In genomic region chr13:28658539-28658795, GRCh38 we compare ENCODE assay signal across 8 cellular contexts. TPM values are rescaled to one million over a fixed set of nuclear protein-coding genes. Genes with fewer than 3 reads are reported as not detected.
DNase-seq lines count a peak whose midpoint lies in the region; ATAC-seq, FAIRE-seq and TF ChIP-seq lines count a peak whose summit lies in the region.

No MANE protein-coding gene starts in this region.

- intact Hi-C loops in activated naive CD4-positive, alpha-beta T cell treated with anti-CD3 and anti-CD28 coated beads for 36 hours (cut with micrococcal nuclease) = loop anchor here (5.0 to 10.0 kb wide), 3 partner anchors 936 to 1234 kb away; partner anchors contain the start of genes GTF3A, LNX2, POLR1D and SLC7A1
- intact Hi-C loops in thyroid gland (cut with DNase I) = no loop called here

- H3K4me3 ChIP-seq in astrocyte (ENCODE audit: insufficient read depth, low read depth, low read length) = peak overlapping the region; percentile 99
- peak overlapping the region; percentile 40 to 86 (median 57) for H3K4me3 ChIP-seq in thyroid gland (replicated peaks in 1 of 3)

- H2AFZ ChIP-seq in astrocyte (ENCODE audit: low read depth, low read length) = peak overlapping the region; percentile 78

- H3K4me2 ChIP-seq in astrocyte (ENCODE audit: low read length) = peak overlapping the region; percentile 89

- no peak for DNase-seq in activated naive CD4-positive, alpha-beta T cell treated with anti-CD3 and anti-CD28 coated beads for 36 hours
- DNase-seq in activated naive CD4-positive, alpha-beta T cell treated with Interleukin-2 at 50 U/mL for 16 hours = no peak
- no peak for DNase-seq in astrocyte (ENCODE audit: low read depth)
- no peak for DNase-seq in thyroid gland
- DNase-seq in NK-92 (lab: John Stamatoyannopoulos, UW; ENCODE audit: unreplicated experiment) = no peak
- DNase-seq in NCI-H1930 (lab: John Stamatoyannopoulos, UW) = no peak

- H3K36me3 ChIP-seq in astrocyte (ENCODE audit: insufficient read depth, low read length) (peaks cover 10% of the 10 kb centered on the region), thyroid gland (peaks cover 0 to 13% of the 10 kb centered on the region in 2 donors)

- H3K9me3 ChIP-seq in astrocyte (ENCODE audit: insufficient read depth, low read depth, low read length) = no peaks in the 10 kb centered on the region
- no peaks in the 10 kb centered on the region for H3K9me3 ChIP-seq in thyroid gland

- CTCF ChIA-PET in activated naive CD4-positive, alpha-beta T cell treated with anti-CD3 and anti-CD28 coated beads for 36 hours (lab: Charles Lee) = no interaction called here

- peaks cover 91% of the 10 kb centered on the region for H3K79me2 ChIP-seq in astrocyte (ENCODE audit: insufficient read depth, low read length)

- H3K27ac Mint-ChIP-seq in activated naive CD4-positive, alpha-beta T cell treated with anti-CD3 and anti-CD28 coated beads for 36 hours = peak overlapping the region; percentile 98
- peak overlapping the region; percentile 79 for H3K27ac Mint-ChIP-seq in astrocyte (ENCODE audit: unreplicated experiment)

- peak overlapping the region; percentile 95 for H3K27ac ChIP-seq in astrocyte (ENCODE audit: low read depth, low read length)
- peak overlapping the region; percentile 90 for H3K27ac ChIP-seq in layer of hippocampus (ENCODE audit: low read depth, low read length)
- H3K27ac ChIP-seq in thyroid gland = peak overlapping the region; percentile 72 to 93 (median 82)

- peaks cover 56% of the 10 kb centered on the region for H3K4me1 Mint-ChIP-seq in activated naive CD4-positive, alpha-beta T cell treated with anti-CD3 and anti-CD28 coated beads for 36 hours (ENCODE audit: low read depth)
- peaks cover 38% of the 10 kb centered on the region for H3K4me1 Mint-ChIP-seq in astrocyte (ENCODE audit: low read depth, unreplicated experiment)

- TF ChIP-seq CTCF in astrocyte (IDR thresholded peaks at IDR 0.05; ENCODE audit: insufficient read depth, low read depth, low read length) = no peak
- TF ChIP-seq CTCF in thyroid gland (IDR thresholded peaks at IDR 0.05) = no peak

- WGBS in thyroid gland, 2 donors = 1 to 2% methylated on average over 8 of the region's 8 CpGs

- H3K36me3 Mint-ChIP-seq in activated naive CD4-positive, alpha-beta T cell treated with anti-CD3 and anti-CD28 coated beads for 36 hours (ENCODE audit: low read depth) = peaks cover 32% of the 10 kb centered on the region
- H3K36me3 Mint-ChIP-seq in astrocyte (ENCODE audit: low read depth, unreplicated experiment) = peaks cover 2% of the 10 kb centered on the region

- no peaks in the 10 kb centered on the region for H3K27me3 Mint-ChIP-seq in activated naive CD4-positive, alpha-beta T cell treated with anti-CD3 and anti-CD28 coated beads for 36 hours (ENCODE audit: low read depth)
- no peaks in the 10 kb centered on the region for H3K27me3 Mint-ChIP-seq in astrocyte (ENCODE audit: low read depth, unreplicated experiment)

- H3K27me3 ChIP-seq in astrocyte (ENCODE audit: insufficient read depth, low read length) = no peaks in the 10 kb centered on the region
- H3K27me3 ChIP-seq in layer of hippocampus (ENCODE audit: control insufficient read depth, insufficient read depth, low read length) = no peaks in the 10 kb centered on the region
- H3K27me3 ChIP-seq in thyroid gland = no peaks in the 10 kb centered on the region

- H4K20me1 ChIP-seq in astrocyte (ENCODE audit: insufficient read depth, low read length) = peaks cover 41% of the 10 kb centered on the region

- peak overlapping the region; percentile 97 for H3K4me3 Mint-ChIP-seq in activated naive CD4-positive, alpha-beta T cell treated with anti-CD3 and anti-CD28 coated beads for 36 hours
- peak overlapping the region; percentile 97 for H3K4me3 Mint-ChIP-seq in astrocyte (ENCODE audit: unreplicated experiment)

- TF ChIP-seq POLR2A in thyroid gland (IDR thresholded peaks at IDR 0.05) = no peak

- H3K4me1 ChIP-seq in astrocyte (ENCODE audit: insufficient read depth, low read length) (peaks cover 23% of the 10 kb centered on the region), thyroid gland (peaks cover 28 to 51% of the 10 kb centered on the region in 2 donors)

- no peak for FAIRE-seq in astrocyte (lab: Jason Lieb, UNC)

- peak; percentile 8 for ATAC-seq in HG03520 (IDR thresholded peaks at IDR 0.05; ENCODE audit: unreplicated experiment)

- no peaks in the 10 kb centered on the region for H3K9me3 Mint-ChIP-seq in activated naive CD4-positive, alpha-beta T cell treated with anti-CD3 and anti-CD28 coated beads for 36 hours
- no peaks in the 10 kb centered on the region for H3K9me3 Mint-ChIP-seq in astrocyte (ENCODE audit: unreplicated experiment)

- peak overlapping the region; percentile 99 for H3K9ac ChIP-seq in astrocyte (ENCODE audit: low read length)

RNA-seq across cellular contexts. Expression of gene POMP, which starts 0.5 kb away (rescaled TPM):
- total RNA-seq in activated naive CD4-positive, alpha-beta T cell treated with anti-CD3 and anti-CD28 coated beads for 36 hours = 100 to 1,000 TPM; 106 to 108 TPM
- total RNA-seq in astrocyte (125 and 131 TPM in 2 replicates), thyroid gland (10 to 100 TPM; 23.3 to 70.0 (median 45.4) TPM)
